In the genomic region with DNA sequence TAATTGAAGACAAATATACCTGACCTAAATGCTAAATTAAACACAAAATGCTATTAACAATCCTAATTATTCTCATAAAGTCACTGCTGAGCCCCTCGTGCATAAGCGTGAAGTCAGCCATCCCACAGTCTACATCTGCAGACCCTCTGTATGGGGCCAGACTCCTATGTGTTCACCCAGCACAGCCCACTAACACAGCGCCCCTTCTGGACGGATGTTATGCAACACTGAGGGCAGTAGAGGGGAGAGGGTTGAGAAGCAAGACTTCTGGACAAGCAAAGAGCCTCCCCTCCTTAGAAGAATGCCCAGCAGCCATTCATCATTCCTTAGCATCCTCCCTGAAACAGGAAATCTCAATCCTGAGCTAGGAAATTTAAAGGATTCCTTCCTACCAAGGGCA, we compare ENCODE assay signal across 8 cellular contexts. TPM values are rescaled to one million over a fixed set of nuclear protein-coding genes. Genes with fewer than 3 reads are reported as not detected.
DNase-seq lines count a peak whose midpoint lies in the region; ATAC-seq and TF ChIP-seq lines count a peak whose summit lies in the region.

No MANE protein-coding gene starts in this region.

- H3K9me3 ChIP-seq in stomach, result no peaks in the 10 kb centered on the region

- no peak for TF ChIP-seq POLR2A in stomach (IDR thresholded peaks at IDR 0.05)

- H3K36me3 Mint-ChIP-seq in progenitor cell of endocrine pancreas (ENCODE audit: insufficient read depth), result no peaks in the 10 kb centered on the region

- TF ChIP-seq EP300 in stomach (IDR thresholded peaks at IDR 0.05), result no peak

- H3K4me3 ChIP-seq in stomach, result no peak overlapping the region

- H3K27me3 ChIP-seq in stomach, result peaks cover 0 to 15% (median 10%) of the 10 kb centered on the region in 3 donors

- peaks cover 38% of the 10 kb centered on the region for H3K27me3 Mint-ChIP-seq in progenitor cell of endocrine pancreas

- peak; percentile 32 for DNase-seq in activated CD4-positive, alpha-beta T cell treated with anti-CD3 and anti-CD28 coated beads for 48 hours
- no peak for DNase-seq in activated CD4-positive, alpha-beta T cell treated with anti-CD3 and anti-CD28 coated beads for 1 hour
- peak; percentile 11 for DNase-seq in activated naive CD4-positive, alpha-beta T cell treated with anti-CD3 and anti-CD28 coated beads, Interleukin-2, amount 50 U/mL, for 16 hours
- DNase-seq in progenitor cell of endocrine pancreas (ENCODE audit: low spot score, unreplicated experiment), result no peak
- no peak for DNase-seq in stomach
- DNase-seq in posterior vena cava (ENCODE audit: low spot score), result no peak
- DNase-seq in central memory CD4-positive, alpha-beta T cell, result no peak

- no peaks in the 10 kb centered on the region for H3K9me3 Mint-ChIP-seq in progenitor cell of endocrine pancreas (ENCODE audit: low read depth)

- intact Hi-C loops in stomach (cut with DNase I; ENCODE audit: low total_unique reads) (no loop called here), posterior vena cava (cut with DNase I) (no loop called here)

- WGBS in stomach, 5 donors, result 46 to 62% (median 53%) methylated on average over 4 of the region's 4 CpGs

- H3K4me1 ChIP-seq in stomach, result no peaks in the 10 kb centered on the region

- H3K36me3 ChIP-seq in stomach, result no peaks in the 10 kb centered on the region

- TF ChIP-seq CTCF in progenitor cell of endocrine pancreas (IDR thresholded peaks at IDR 0.05; ENCODE audit: unreplicated experiment), result peak; percentile 43
- TF ChIP-seq CTCF in stomach (IDR thresholded peaks at IDR 0.05), result no peak

- ATAC-seq in HG02981 (IDR thresholded peaks at IDR 0.05; ENCODE audit: unreplicated experiment), result peak; percentile 75

- no peak overlapping the region for H3K4me3 Mint-ChIP-seq in progenitor cell of endocrine pancreas (ENCODE audit: low read depth)

- H3K4me1 Mint-ChIP-seq in progenitor cell of endocrine pancreas (ENCODE audit: low read depth), result peaks cover 20% of the 10 kb centered on the region

- H3K27ac Mint-ChIP-seq in progenitor cell of endocrine pancreas, result no peak overlapping the region

- no peak overlapping the region for H3K27ac ChIP-seq in stomach

RNA-seq across cellular contexts. Expression of a gene that starts 7.9 kb away (rescaled TPM):
- total RNA-seq in progenitor cell of endocrine pancreas (0.84 TPM in 2 replicates), stomach (1 to 10 TPM in 1 of 5 donors, under 1 TPM in 1, not detected in 3; 0.72 to 3.7 TPM), posterior vena cava (under 1 TPM; 0.24 to 0.42 TPM)
- under 1 TPM in 2 of 3 donors, not detected in 1; 0.31 to 0.68 TPM for polyA plus RNA-seq in stomach

Comparison
In these comparisons a context has a peak if more than half of its experiments do, and no peak if none do; other contexts are left out.
1. DNase-seq: peak in activated CD4-positive, alpha-beta T cell treated with anti-CD3 and anti-CD28 coated beads for 48 hours (single experiment) and activated naive CD4-positive, alpha-beta T cell treated with anti-CD3 and anti-CD28 coated beads, Interleukin-2, amount 50 U/mL, for 16 hours (single experiment); none in activated CD4-positive, alpha-beta T cell treated with anti-CD3 and anti-CD28 coated beads for 1 hour (single experiment), progenitor cell of endocrine pancreas (single experiment), stomach (single experiment), posterior vena cava (single experiment) and central memory CD4-positive, alpha-beta T cell (single experiment).